ENCODE assay signal across 1 cellular context in the genomic region with DNA sequence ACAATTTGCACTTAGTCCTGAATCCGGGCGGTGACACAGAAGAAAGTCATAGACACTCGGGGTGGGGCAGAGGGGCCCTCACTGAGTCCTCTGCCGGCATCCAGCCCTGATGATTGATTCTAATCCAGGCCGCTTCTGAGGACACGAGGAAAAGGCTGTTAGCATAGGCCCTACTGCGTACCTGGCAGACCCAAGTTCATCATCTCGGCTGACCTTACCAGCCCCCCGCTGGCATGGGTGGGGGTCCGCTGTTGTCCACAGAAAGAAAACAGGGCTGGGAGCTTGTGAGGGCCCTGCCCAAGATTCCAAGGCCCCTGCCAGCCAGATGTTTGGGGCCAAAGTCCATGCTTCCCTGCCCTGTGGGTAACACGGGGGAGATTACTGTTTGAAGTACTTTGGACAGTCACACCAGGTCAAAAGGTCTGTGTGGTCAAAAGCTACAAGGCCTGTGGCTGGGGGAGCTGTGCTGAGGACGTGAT.
TF ChIP-seq lines count a peak whose summit lies in the region.

No MANE protein-coding gene starts in this region.

TF ChIP-seq in HepG2, 621 proteins besides CTCF, POLR2A, EP300 and RAD21 (continued from another document and continues in another):
- TF ChIP-seq, protein P1, sequence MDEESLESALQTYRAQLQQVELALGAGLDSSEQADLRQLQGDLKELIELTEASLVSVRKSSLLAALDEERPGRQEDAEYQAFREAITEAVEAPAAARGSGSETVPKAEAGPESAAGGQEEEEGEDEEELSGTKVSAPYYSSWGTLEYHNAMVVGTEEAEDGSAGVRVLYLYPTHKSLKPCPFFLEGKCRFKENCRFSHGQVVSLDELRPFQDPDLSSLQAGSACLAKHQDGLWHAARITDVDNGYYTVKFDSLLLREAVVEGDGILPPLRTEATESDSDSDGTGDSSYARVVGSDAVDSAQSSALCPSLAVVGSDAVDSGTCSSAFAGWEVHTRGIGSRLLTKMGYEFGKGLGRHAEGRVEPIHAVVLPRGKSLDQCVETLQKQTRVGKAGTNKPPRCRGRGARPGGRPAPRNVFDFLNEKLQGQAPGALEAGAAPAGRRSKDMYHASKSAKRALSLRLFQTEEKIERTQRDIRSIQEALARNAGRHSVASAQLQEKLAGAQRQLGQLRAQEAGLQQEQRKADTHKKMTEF (CRISPR knock-in tag; IDR thresholded peaks at IDR 0.05) = peak; percentile 70
- TF ChIP-seq RBM39 (IDR thresholded peaks at IDR 0.05; ENCODE audit: low read depth, low read length, poor library complexity, severe bottlenecking) (no peak), RBFOX2 (IDR thresholded peaks at IDR 0.05; ENCODE audit: low read depth, low read length) (peak; percentile 31; the same call in 1 of the 2 replicates), ZNF709 (CRISPR knock-in tag; IDR thresholded peaks at IDR 0.05) (0 out of 2 replicates have a peak, but pooled peaks have one; percentile 14), ZNF839 (CRISPR knock-in tag; IDR thresholded peaks at IDR 0.05; ENCODE audit: borderline replicate concordance) (no peak), ZNF790 (CRISPR knock-in tag; IDR thresholded peaks at IDR 0.05; ENCODE audit: borderline replicate concordance) (0 out of 2 replicates have a peak, but pooled peaks have one; percentile 3), SUZ12 (IDR thresholded peaks at IDR 0.05; ENCODE audit: low read depth, low read length) (no peak), ARHGAP35 (CRISPR knock-in tag; IDR thresholded peaks at IDR 0.05; ENCODE audit: borderline replicate concordance) (no peak), KAT2B (IDR thresholded peaks at IDR 0.05; ENCODE audit: borderline replicate concordance, low read depth, low read length) (no peak), KLF11 (CRISPR knock-in tag; IDR thresholded peaks at IDR 0.05) (no peak; the same call in 1 of the 2 replicates), ZNF605 (CRISPR knock-in tag; IDR thresholded peaks at IDR 0.05) (no peak), PAWR (CRISPR knock-in tag; IDR thresholded peaks at IDR 0.05; ENCODE audit: borderline replicate concordance) (no peak), NR2F1 (CRISPR knock-in tag; IDR thresholded peaks at IDR 0.05) (peak; percentile 99), NFE2L1 (CRISPR knock-in tag; IDR thresholded peaks at IDR 0.05; ENCODE audit: borderline replicate concordance) (no peak), ZNF441 (CRISPR knock-in tag; IDR thresholded peaks at IDR 0.05; ENCODE audit: borderline replicate concordance) (no peak), ISX (CRISPR knock-in tag; conservative IDR thresholded peaks at IDR 0.05) (no peak), THAP11 (CRISPR knock-in tag; IDR thresholded peaks at IDR 0.05) (no peak; the same call in none of the 2 replicates), SMAD3 (CRISPR knock-in tag; IDR thresholded peaks at IDR 0.05) (peak; percentile 80), RBM22 (optimal IDR thresholded peaks at IDR 0.05; ENCODE audit: low read length) (peak; percentile 62), SRF (IDR thresholded peaks at IDR 0.05; ENCODE audit: low read depth, low read length) (no peak), XBP1 (CRISPR knock-in tag; IDR thresholded peaks at IDR 0.05) (no peak), SOX13 (IDR thresholded peaks at IDR 0.05) (peak; percentile 66; the same call in 1 of the 2 replicates), SOX13 (CRISPR knock-in tag; conservative IDR thresholded peaks at IDR 0.05 in 1 of 2, IDR thresholded peaks at IDR 0.05 in 1 of 2) (peak in 1 of 2 experiments; percentile 90; a peak in 2 of 4 replicates)
- TF ChIP-seq, protein P2, sequence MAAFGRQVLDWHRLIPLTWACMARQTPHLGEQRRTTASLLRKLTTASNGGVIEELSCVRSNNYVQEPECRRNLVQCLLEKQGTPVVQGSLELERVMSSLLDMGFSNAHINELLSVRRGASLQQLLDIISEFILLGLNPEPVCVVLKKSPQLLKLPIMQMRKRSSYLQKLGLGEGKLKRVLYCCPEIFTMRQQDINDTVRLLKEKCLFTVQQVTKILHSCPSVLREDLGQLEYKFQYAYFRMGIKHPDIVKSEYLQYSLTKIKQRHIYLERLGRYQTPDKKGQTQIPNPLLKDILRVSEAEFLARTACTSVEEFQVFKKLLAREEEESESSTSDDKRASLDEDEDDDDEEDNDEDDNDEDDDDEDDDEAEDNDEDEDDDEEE (CRISPR knock-in tag; IDR thresholded peaks at IDR 0.05) = no peak
- TF ChIP-seq, protein P3, sequence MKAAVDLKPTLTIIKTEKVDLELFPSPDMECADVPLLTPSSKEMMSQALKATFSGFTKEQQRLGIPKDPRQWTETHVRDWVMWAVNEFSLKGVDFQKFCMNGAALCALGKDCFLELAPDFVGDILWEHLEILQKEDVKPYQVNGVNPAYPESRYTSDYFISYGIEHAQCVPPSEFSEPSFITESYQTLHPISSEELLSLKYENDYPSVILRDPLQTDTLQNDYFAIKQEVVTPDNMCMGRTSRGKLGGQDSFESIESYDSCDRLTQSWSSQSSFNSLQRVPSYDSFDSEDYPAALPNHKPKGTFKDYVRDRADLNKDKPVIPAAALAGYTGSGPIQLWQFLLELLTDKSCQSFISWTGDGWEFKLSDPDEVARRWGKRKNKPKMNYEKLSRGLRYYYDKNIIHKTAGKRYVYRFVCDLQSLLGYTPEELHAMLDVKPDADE (CRISPR knock-in tag; IDR thresholded peaks at IDR 0.05) = no peak
- TF ChIP-seq, protein P4, sequence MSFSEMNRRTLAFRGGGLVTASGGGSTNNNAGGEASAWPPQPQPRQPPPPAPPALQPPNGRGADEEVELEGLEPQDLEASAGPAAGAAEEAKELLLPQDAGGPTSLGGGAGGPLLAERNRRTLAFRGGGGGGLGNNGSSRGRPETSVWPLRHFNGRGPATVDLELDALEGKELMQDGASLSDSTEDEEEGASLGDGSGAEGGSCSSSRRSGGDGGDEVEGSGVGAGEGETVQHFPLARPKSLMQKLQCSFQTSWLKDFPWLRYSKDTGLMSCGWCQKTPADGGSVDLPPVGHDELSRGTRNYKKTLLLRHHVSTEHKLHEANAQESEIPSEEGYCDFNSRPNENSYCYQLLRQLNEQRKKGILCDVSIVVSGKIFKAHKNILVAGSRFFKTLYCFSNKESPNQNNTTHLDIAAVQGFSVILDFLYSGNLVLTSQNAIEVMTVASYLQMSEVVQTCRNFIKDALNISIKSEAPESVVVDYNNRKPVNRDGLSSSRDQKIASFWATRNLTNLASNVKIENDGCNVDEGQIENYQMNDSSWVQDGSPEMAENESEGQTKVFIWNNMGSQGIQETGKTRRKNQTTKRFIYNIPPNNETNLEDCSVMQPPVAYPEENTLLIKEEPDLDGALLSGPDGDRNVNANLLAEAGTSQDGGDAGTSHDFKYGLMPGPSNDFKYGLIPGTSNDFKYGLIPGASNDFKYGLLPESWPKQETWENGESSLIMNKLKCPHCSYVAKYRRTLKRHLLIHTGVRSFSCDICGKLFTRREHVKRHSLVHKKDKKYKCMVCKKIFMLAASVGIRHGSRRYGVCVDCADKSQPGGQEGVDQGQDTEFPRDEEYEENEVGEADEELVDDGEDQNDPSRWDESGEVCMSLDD (CRISPR knock-in tag; IDR thresholded peaks at IDR 0.05; ENCODE audit: borderline replicate concordance) = peak; percentile 92; the same call in 1 of the 2 replicates
- TF ChIP-seq, protein P5, sequence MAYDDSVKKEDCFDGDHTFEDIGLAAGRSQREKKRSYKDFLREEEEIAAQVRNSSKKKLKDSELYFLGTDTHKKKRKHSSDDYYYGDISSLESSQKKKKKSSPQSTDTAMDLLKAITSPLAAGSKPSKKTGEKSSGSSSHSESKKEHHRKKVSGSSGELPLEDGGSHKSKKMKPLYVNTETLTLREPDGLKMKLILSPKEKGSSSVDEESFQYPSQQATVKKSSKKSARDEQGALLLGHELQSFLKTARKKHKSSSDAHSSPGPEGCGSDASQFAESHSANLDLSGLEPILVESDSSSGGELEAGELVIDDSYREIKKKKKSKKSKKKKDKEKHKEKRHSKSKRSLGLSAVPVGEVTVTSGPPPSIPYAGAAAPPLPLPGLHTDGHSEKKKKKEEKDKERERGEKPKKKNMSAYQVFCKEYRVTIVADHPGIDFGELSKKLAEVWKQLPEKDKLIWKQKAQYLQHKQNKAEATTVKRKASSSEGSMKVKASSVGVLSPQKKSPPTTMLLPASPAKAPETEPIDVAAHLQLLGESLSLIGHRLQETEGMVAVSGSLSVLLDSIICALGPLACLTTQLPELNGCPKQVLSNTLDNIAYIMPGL (CRISPR knock-in tag; IDR thresholded peaks at IDR 0.05; ENCODE audit: borderline replicate concordance in 1 of 2, low read depth in 1 of 2) = peak in 1 of 2 experiments; percentile 14; a peak in 2 of 4 replicates
- TF ChIP-seq, protein P6, sequence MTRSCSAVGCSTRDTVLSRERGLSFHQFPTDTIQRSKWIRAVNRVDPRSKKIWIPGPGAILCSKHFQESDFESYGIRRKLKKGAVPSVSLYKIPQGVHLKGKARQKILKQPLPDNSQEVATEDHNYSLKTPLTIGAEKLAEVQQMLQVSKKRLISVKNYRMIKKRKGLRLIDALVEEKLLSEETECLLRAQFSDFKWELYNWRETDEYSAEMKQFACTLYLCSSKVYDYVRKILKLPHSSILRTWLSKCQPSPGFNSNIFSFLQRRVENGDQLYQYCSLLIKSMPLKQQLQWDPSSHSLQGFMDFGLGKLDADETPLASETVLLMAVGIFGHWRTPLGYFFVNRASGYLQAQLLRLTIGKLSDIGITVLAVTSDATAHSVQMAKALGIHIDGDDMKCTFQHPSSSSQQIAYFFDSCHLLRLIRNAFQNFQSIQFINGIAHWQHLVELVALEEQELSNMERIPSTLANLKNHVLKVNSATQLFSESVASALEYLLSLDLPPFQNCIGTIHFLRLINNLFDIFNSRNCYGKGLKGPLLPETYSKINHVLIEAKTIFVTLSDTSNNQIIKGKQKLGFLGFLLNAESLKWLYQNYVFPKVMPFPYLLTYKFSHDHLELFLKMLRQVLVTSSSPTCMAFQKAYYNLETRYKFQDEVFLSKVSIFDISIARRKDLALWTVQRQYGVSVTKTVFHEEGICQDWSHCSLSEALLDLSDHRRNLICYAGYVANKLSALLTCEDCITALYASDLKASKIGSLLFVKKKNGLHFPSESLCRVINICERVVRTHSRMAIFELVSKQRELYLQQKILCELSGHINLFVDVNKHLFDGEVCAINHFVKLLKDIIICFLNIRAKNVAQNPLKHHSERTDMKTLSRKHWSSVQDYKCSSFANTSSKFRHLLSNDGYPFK (CRISPR knock-in tag; IDR thresholded peaks at IDR 0.05; ENCODE audit: borderline replicate concordance) = no peak
- TF ChIP-seq, protein P7, sequence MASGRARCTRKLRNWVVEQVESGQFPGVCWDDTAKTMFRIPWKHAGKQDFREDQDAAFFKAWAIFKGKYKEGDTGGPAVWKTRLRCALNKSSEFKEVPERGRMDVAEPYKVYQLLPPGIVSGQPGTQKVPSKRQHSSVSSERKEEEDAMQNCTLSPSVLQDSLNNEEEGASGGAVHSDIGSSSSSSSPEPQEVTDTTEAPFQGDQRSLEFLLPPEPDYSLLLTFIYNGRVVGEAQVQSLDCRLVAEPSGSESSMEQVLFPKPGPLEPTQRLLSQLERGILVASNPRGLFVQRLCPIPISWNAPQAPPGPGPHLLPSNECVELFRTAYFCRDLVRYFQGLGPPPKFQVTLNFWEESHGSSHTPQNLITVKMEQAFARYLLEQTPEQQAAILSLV (CRISPR knock-in tag; IDR thresholded peaks at IDR 0.05; ENCODE audit: borderline replicate concordance) = peak; percentile 13; the same call in 1 of the 2 replicates
- TF ChIP-seq, protein P8, sequence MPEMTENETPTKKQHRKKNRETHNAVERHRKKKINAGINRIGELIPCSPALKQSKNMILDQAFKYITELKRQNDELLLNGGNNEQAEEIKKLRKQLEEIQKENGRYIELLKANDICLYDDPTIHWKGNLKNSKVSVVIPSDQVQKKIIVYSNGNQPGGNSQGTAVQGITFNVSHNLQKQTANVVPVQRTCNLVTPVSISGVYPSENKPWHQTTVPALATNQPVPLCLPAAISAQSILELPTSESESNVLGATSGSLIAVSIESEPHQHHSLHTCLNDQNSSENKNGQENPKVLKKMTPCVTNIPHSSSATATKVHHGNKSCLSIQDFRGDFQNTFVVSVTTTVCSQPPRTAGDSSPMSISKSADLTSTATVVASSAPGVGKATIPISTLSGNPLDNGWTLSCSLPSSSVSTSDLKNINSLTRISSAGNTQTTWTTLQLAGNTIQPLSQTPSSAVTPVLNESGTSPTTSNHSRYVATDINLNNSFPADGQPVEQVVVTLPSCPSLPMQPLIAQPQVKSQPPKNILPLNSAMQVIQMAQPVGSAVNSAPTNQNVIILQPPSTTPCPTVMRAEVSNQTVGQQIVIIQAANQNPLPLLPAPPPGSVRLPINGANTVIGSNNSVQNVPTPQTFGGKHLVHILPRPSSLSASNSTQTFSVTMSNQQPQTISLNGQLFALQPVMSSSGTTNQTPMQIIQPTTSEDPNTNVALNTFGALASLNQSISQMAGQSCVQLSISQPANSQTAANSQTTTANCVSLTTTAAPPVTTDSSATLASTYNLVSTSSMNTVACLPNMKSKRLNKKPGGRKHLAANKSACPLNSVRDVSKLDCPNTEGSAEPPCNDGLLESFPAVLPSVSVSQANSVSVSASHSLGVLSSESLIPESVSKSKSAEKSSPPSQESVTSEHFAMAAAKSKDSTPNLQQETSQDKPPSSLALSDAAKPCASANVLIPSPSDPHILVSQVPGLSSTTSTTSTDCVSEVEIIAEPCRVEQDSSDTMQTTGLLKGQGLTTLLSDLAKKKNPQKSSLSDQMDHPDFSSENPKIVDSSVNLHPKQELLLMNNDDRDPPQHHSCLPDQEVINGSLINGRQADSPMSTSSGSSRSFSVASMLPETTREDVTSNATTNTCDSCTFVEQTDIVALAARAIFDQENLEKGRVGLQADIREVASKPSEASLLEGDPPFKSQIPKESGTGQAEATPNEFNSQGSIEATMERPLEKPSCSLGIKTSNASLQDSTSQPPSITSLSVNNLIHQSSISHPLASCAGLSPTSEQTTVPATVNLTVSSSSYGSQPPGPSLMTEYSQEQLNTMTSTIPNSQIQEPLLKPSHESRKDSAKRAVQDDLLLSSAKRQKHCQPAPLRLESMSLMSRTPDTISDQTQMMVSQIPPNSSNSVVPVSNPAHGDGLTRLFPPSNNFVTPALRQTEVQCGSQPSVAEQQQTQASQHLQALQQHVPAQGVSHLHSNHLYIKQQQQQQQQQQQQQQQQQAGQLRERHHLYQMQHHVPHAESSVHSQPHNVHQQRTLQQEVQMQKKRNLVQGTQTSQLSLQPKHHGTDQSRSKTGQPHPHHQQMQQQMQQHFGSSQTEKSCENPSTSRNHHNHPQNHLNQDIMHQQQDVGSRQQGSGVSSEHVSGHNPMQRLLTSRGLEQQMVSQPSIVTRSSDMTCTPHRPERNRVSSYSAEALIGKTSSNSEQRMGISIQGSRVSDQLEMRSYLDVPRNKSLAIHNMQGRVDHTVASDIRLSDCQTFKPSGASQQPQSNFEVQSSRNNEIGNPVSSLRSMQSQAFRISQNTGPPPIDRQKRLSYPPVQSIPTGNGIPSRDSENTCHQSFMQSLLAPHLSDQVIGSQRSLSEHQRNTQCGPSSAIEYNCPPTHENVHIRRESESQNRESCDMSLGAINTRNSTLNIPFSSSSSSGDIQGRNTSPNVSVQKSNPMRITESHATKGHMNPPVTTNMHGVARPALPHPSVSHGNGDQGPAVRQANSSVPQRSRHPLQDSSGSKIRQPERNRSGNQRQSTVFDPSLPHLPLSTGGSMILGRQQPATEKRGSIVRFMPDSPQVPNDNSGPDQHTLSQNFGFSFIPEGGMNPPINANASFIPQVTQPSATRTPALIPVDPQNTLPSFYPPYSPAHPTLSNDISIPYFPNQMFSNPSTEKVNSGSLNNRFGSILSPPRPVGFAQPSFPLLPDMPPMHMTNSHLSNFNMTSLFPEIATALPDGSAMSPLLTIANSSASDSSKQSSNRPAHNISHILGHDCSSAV (CRISPR knock-in tag; IDR thresholded peaks at IDR 0.05; ENCODE audit: borderline replicate concordance) = no peak
